In the genomic region with DNA sequence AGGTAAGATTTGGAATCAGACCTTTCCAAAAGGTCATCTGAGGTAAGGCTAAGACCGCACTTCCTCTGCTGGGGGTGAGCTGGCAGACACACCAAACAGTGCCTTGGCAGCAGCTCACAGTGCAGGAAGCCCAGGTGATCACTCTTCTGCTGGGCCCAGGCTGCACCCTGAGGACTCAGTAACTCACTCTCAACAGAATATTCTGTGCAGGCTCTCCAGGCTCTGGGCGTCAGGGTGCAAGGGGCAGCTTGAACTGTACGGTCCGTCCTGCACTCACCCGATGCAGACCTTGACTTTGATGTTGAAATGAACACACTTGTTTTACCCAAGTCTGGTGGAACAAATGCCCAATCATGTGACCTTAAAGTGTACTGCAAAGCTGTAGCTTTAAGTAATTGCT, we compare ENCODE assay signal across 1 cellular context.
TF ChIP-seq lines count a peak whose summit lies in the region.

No MANE protein-coding gene starts in this region.

TF ChIP-seq in HepG2, 621 proteins besides CTCF, POLR2A, EP300 and RAD21 (continued from another document):
- TF ChIP-seq HOMEZ (CRISPR knock-in tag; IDR thresholded peaks at IDR 0.05; ENCODE audit: low read depth), result 0 out of 2 replicates have a peak, but pooled peaks have one; percentile 14
- peak; percentile 67; the same call in 1 of the 2 replicates for TF ChIP-seq HOXA3 (CRISPR knock-in tag; IDR thresholded peaks at IDR 0.05)
- peak; percentile 53 for TF ChIP-seq CEBPG (CRISPR knock-in tag; IDR thresholded peaks at IDR 0.05)
- no peak for TF ChIP-seq SOX6 (IDR thresholded peaks at IDR 0.05)
- TF ChIP-seq SOX6 (CRISPR knock-in tag; IDR thresholded peaks at IDR 0.05), result peak; percentile 72
- TF ChIP-seq ZNF350 (CRISPR knock-in tag; IDR thresholded peaks at IDR 0.05; ENCODE audit: borderline replicate concordance, low read depth), result peak; percentile 30; the same call in 1 of the 2 replicates
- peak; percentile 69; the same call in 1 of the 2 replicates for TF ChIP-seq SOX5 (CRISPR knock-in tag; IDR thresholded peaks at IDR 0.05; ENCODE audit: borderline replicate concordance)
- TF ChIP-seq ISL2 (CRISPR knock-in tag; IDR thresholded peaks at IDR 0.05), result peak; percentile 38; the same call in 1 of the 2 replicates
